ENCODE assay signal across 24 cellular contexts in the genomic region with DNA sequence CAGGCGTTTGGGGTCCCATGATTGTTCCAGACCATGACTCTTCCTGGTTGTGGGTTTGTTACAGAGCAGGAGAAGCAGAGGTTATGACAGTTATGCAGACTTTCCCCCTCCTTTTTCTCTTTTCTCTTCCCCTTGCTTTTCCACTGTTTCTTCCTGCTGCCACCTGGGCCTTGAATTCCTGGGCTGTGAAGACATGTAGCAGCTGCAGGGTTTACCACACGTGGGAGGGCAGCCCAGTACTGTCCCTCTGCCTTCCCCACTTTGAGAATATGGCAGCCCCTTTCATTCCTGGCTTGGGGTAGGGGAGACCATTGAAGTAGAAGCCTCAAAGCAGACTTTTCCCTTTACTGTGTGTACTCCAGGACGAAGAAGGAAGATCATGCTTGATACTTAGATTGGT.
"Had no signal": no experiment of that assay in that cellular context is flagged by ENCODE, and none has a peak within 500 bp of the region (broad histone marks: within the 10 kb centered on the region; RNA-seq: fewer than 3 reads in every experiment).

No MANE protein-coding gene starts in this region.

- H3K27me3 ChIP-seq: dorsolateral prefrontal cortex, hepatocyte, tibial nerve, uterus had no signal

- ATAC-seq: left cardiac atrium had no signal

- H2AFZ ChIP-seq: hepatocyte had no signal

- H3K27ac ChIP-seq: dorsolateral prefrontal cortex, epithelial cell of prostate, hepatocyte, tibial nerve, uterus had no signal

- H3K4me3 Mint-ChIP-seq: activated B cell treated with CpG ODN at 0.5 μM for 24 hours; activated CD4-positive, alpha-beta memory T cell treated with anti-CD3 and anti-CD28 coated beads for 36 hours; activated naive CD8-positive, alpha-beta T cell; endodermal cell had no signal

- H3K27me3 Mint-ChIP-seq: activated B cell treated with CpG ODN at 0.5 μM for 24 hours; activated CD4-positive, alpha-beta memory T cell treated with anti-CD3 and anti-CD28 coated beads for 36 hours; activated naive CD8-positive, alpha-beta T cell had no signal

- H3K4me2 ChIP-seq: hepatocyte had no signal

- H3K4me1 Mint-ChIP-seq: activated B cell treated with CpG ODN at 0.5 μM for 24 hours, endodermal cell had no signal

- H3K4me3 ChIP-seq: dorsolateral prefrontal cortex, hepatocyte, tibial nerve, uterus had no signal

- H3K9me3 ChIP-seq: tibial nerve, uterus had no signal

- H3K79me2 ChIP-seq: hepatocyte had no signal

- H3K27ac Mint-ChIP-seq: activated B cell treated with CpG ODN at 0.5 μM for 24 hours; activated CD4-positive, alpha-beta memory T cell treated with anti-CD3 and anti-CD28 coated beads for 36 hours; activated naive CD8-positive, alpha-beta T cell; activated T-helper 2 cell treated with anti-CD3 and anti-CD28 coated beads, Interferon-gamma antibody, Interleukin-2, Interleukin-4, amounts not matched to agents 10 μg/mL and 5 μg/mL and 100 μg/mL, durations not matched to agents 14 hours and 24 hours and 36 hours; endodermal cell had no signal

- H3K9me3 Mint-ChIP-seq: activated B cell treated with CpG ODN at 0.5 μM for 24 hours; activated CD4-positive, alpha-beta memory T cell treated with anti-CD3 and anti-CD28 coated beads for 36 hours; activated T-helper 2 cell treated with anti-CD3 and anti-CD28 coated beads, Interferon-gamma antibody, Interleukin-2, Interleukin-4, amounts not matched to agents 10 μg/mL and 5 μg/mL and 100 μg/mL, durations not matched to agents 14 hours and 24 hours and 36 hours; endodermal cell had no signal

- H3K4me1 ChIP-seq: tibial nerve, uterus had no signal

- DNase-seq: activated B cell treated with CpG ODN at 0.5 μM for 24 hours; activated CD4-positive, alpha-beta memory T cell treated with anti-CD3 and anti-CD28 coated beads for 36 hours; activated CD4-positive, alpha-beta T cell treated with anti-CD3 and anti-CD28 coated beads for 4 hours; activated T-cell treated with anti-CD3 and anti-CD28 coated beads for 4 hours; amygdala; caudate nucleus; dorsolateral prefrontal cortex; endodermal cell; foreskin fibroblast; left cardiac atrium; mesendoderm; occipital lobe; posterior cingulate gyrus; stimulated activated CD4-positive, alpha-beta T cell treated with anti-CD3 and anti-CD28 coated beads, Interleukin-12 subunit alpha, Interleukin-12 subunit beta, amount 100 ng/mL, for 4 hours; stimulated activated CD4-positive, alpha-beta T cell treated with anti-CD3 and anti-CD28 coated beads, Interleukin-1b, Interleukin-23, amount 100 ng/mL, for 48 hours; stimulated activated CD8-positive, alpha-beta memory T cell treated with anti-CD3 and anti-CD28 coated beads, Interleukin-4, amount 100 ng/mL, for 48 hours; stimulated activated naive CD4-positive, alpha-beta T cell treated with Interleukin-2 at 50 U/mL for 16 hours; SW 1271; uterus had no signal

- H3K36me3 ChIP-seq: uterus had no signal
